Comparison of ENCODE assay signal across 8 cellular contexts in genomic region chr5:134527156-134527960, GRCh38. TPM values are rescaled to one million over a fixed set of nuclear protein-coding genes. Genes with fewer than 3 reads are reported as not detected.
DNase-seq lines count a peak whose midpoint lies in the region; ATAC-seq, FAIRE-seq and TF ChIP-seq lines count a peak whose summit lies in the region.

No MANE protein-coding gene starts in this region.

- 0 out of 2 replicates have a peak, but pooled peaks cover 2% of the 10 kb centered on the region for H3K4me1 ChIP-seq in BE2C

- DNase-seq in BE2C (peak; percentile 92), GM19239 (ENCODE audit: insufficient read length, low spot score) (peak; percentile 74), NCI-H748 treated with DMSO at 0.1 percent for 48 hours (lab: John Stamatoyannopoulos, UW) (peak; percentile 74), medulla oblongata (ENCODE audit: extremely low spot score) (peak; percentile 84)
- peak; percentile 83 for DNase-seq in activated CD8-positive, alpha-beta T cell treated with anti-CD3 and anti-CD28 coated beads, Interleukin-2, amount 10 ng/mL, durations not matched to agents 7 days and 5 days
- peak; percentile 55 for DNase-seq in effector CD4-positive, alpha-beta T cell
- DNase-seq in stimulated activated CD4-positive, alpha-beta T cell treated with anti-CD3 and anti-CD28 coated beads, TNF-alpha, amount 100 ng/mL, for 48 hours (ENCODE audit: low read depth in 3 of 3): peak; percentile 55 to 77 (median 60)

- H3K4me3 ChIP-seq in BE2C (ENCODE audit: low read depth, low read length): peak overlapping the region; percentile 90

- H3K4me1 Mint-ChIP-seq in activated CD8-positive, alpha-beta T cell treated with anti-CD3 and anti-CD28 coated beads, Interleukin-2, amount 10 ng/mL, durations not matched to agents 7 days and 5 days (ENCODE audit: low read depth): peaks cover 36% of the 10 kb centered on the region

- peak overlapping the region; percentile 88 for H3K4me3 Mint-ChIP-seq in activated CD8-positive, alpha-beta T cell treated with anti-CD3 and anti-CD28 coated beads, Interleukin-2, amount 10 ng/mL, durations not matched to agents 7 days and 5 days

- H3K27me3 ChIP-seq in BE2C: no peaks in the 10 kb centered on the region

- peak; percentile 82 for FAIRE-seq in GM19239 (lab: Jason Lieb, UNC)

- H3K36me3 ChIP-seq in BE2C: no peaks in the 10 kb centered on the region

- peak; percentile 48 for ATAC-seq in HG03442 (IDR thresholded peaks at IDR 0.05; ENCODE audit: unreplicated experiment)
- peak; percentile 60 for ATAC-seq in activated CD8-positive, alpha-beta T cell treated with anti-CD3 and anti-CD28 coated beads, Interleukin-2, amount 10 ng/mL, durations not matched to agents 7 days and 5 days

- H3K9me3 Mint-ChIP-seq in activated CD8-positive, alpha-beta T cell treated with anti-CD3 and anti-CD28 coated beads, Interleukin-2, amount 10 ng/mL, durations not matched to agents 7 days and 5 days (ENCODE audit: insufficient read depth): no peaks in the 10 kb centered on the region

- TF ChIP-seq CTCF in BE2C (IDR thresholded peaks at IDR 0.05; ENCODE audit: low read depth, low read length): peak; percentile 77

- peaks cover under 1% of the 10 kb centered on the region for H3K27me3 Mint-ChIP-seq in activated CD8-positive, alpha-beta T cell treated with anti-CD3 and anti-CD28 coated beads, Interleukin-2, amount 10 ng/mL, durations not matched to agents 7 days and 5 days (ENCODE audit: low read depth)

- CTCF ChIA-PET in activated CD8-positive, alpha-beta T cell treated with anti-CD3 and anti-CD28 coated beads, Interleukin-2, amount 10 ng/mL, durations not matched to agents 7 days and 5 days (lab: Charles Lee): interaction anchor here (0.9 to 4.5 kb wide), 21 partner anchors 9 to 301 kb away, joined by 3 to 34 read pairs (median 4); partner anchors contain the start of genes CDKN2AIPNL and PPP2CA

- no peaks in the 10 kb centered on the region for H3K9me3 ChIP-seq in BE2C

- peaks cover 5% of the 10 kb centered on the region for H3K36me3 Mint-ChIP-seq in activated CD8-positive, alpha-beta T cell treated with anti-CD3 and anti-CD28 coated beads, Interleukin-2, amount 10 ng/mL, durations not matched to agents 7 days and 5 days (ENCODE audit: low read depth)

- POLR2A ChIA-PET in activated CD8-positive, alpha-beta T cell treated with anti-CD3 and anti-CD28 coated beads, Interleukin-2, amount 10 ng/mL, durations not matched to agents 7 days and 5 days (lab: Charles Lee): interaction anchor here (0.7 to 6.4 kb wide), 11 partner anchors 9 to 350 kb away, joined by 3 to 45 read pairs (median 5); partner anchors contain the start of genes CDKN2AIPNL, PPP2CA, SKP1 and UBE2B

- H3K27ac Mint-ChIP-seq in activated CD8-positive, alpha-beta T cell treated with anti-CD3 and anti-CD28 coated beads, Interleukin-2, amount 10 ng/mL, durations not matched to agents 7 days and 5 days: peak overlapping the region; percentile 93

RNA-seq across cellular contexts. Expression of gene JADE2, which starts 1.9 kb away (rescaled TPM):
- polyA plus RNA-seq in BE2C (2012; ENCODE audit: insufficient read depth, insufficient read length, low read depth): 14.7 TPM
- 10 to 100 TPM; 79.9 to 86.0 TPM for total RNA-seq in activated CD8-positive, alpha-beta T cell treated with anti-CD3 and anti-CD28 coated beads, Interleukin-2, amount 10 ng/mL, durations not matched to agents 7 days and 5 days

Comparison
In these comparisons a context has a peak if more than half of its experiments do, and no peak if none do; other contexts are left out.
1. Peak in every context shown above with its lines: DNase-seq, ATAC-seq and H3K4me3 ChIP-seq.